18 cellular contexts compared by ENCODE assay signal in genomic region chr2:37720533-37721218, GRCh38. TPM values are rescaled to one million over a fixed set of nuclear protein-coding genes. Genes with fewer than 3 reads are reported as not detected.
DNase-seq lines count a peak whose midpoint lies in the region; ATAC-seq and TF ChIP-seq lines count a peak whose summit lies in the region.
"Had no signal": no experiment of that assay in that cellular context is flagged by ENCODE, and none has a peak within 500 bp of the region (broad histone marks: within the 10 kb centered on the region; RNA-seq: fewer than 3 reads in every experiment).

No MANE protein-coding gene starts in this region.

- no peaks in the 10 kb centered on the region for H3K27me3 ChIP-seq in ascending aorta
- H3K27me3 ChIP-seq: upper lobe of right lung had no signal

- peaks cover 28% of the 10 kb centered on the region for H3K36me3 Mint-ChIP-seq in HFFc6 (ENCODE audit: low read depth)
- H3K36me3 Mint-ChIP-seq in stimulated activated memory B cell treated with anti-CD40 and anti-IgM and Interleukin-4, amounts not matched to agents 10 μg/mL and 1 μg/mL and 100 μg/mL, for 72 hours: no peaks in the 10 kb centered on the region

- H3K4me1 Mint-ChIP-seq in HFFc6 (ENCODE audit: low read depth): peaks cover 25% of the 10 kb centered on the region
- peaks cover 6% of the 10 kb centered on the region for H3K4me1 Mint-ChIP-seq in stimulated activated memory B cell treated with anti-CD40 and anti-IgM and Interleukin-4, amounts not matched to agents 10 μg/mL and 1 μg/mL and 100 μg/mL, for 72 hours

- H3K4me3 ChIP-seq in AG09309 (ENCODE audit: control insufficient read depth, low read depth, low read length) (no peak overlapping the region), ascending aorta (no peak overlapping the region)
- H3K4me3 ChIP-seq: coronary artery, upper lobe of right lung had no signal

- peaks cover 14% of the 10 kb centered on the region for H3K9me3 Mint-ChIP-seq in HFFc6
- H3K9me3 Mint-ChIP-seq in stimulated activated memory B cell treated with anti-CD40 and anti-IgM and Interleukin-4, amounts not matched to agents 10 μg/mL and 1 μg/mL and 100 μg/mL, for 72 hours: peaks cover 2% of the 10 kb centered on the region

- peak overlapping the region; percentile 34 for H3K27ac Mint-ChIP-seq in HFFc6
- no peak overlapping the region for H3K27ac Mint-ChIP-seq in stimulated activated memory B cell treated with anti-CD40 and anti-IgM and Interleukin-4, amounts not matched to agents 10 μg/mL and 1 μg/mL and 100 μg/mL, for 72 hours

- no peaks in the 10 kb centered on the region for H3K9me3 ChIP-seq in ascending aorta
- H3K9me3 ChIP-seq: upper lobe of right lung had no signal

- ATAC-seq in GM18867 (IDR thresholded peaks at IDR 0.05; ENCODE audit: unreplicated experiment): no peak
- no peak for ATAC-seq in GM21786 (IDR thresholded peaks at IDR 0.05; ENCODE audit: unreplicated experiment)
- ATAC-seq in stimulated activated memory B cell treated with anti-CD40 and anti-IgM and Interleukin-4, amounts not matched to agents 10 μg/mL and 1 μg/mL and 100 μg/mL, for 72 hours: no peak
- ATAC-seq: activated CD4-positive, CD25-positive, alpha-beta regulatory T cell treated with anti-CD3 and anti-CD28 coated beads, Interleukin-2, amount 50 U/mL, for 24 hours; upper lobe of right lung had no signal

- DNase-seq in AG09309 (ENCODE audit: low read depth): peak; percentile 81
- DNase-seq in HFFc6: peak; percentile 26
- peak in 1 of 2 donors; percentile 77 for DNase-seq in ascending aorta (ENCODE audit: low spot score in 2 of 2)
- DNase-seq in germinal center (ENCODE audit: low spot score): peak; percentile 10
- DNase-seq in DMS53 (lab: John Stamatoyannopoulos, UW): no peak
- DNase-seq: activated gamma-delta T cell treated with Interleukin-2 at 50 U/mL for 16 hours, anterior cingulate cortex, Calu3, erythroblast, NCI-H2107, occipital lobe, T-helper 1 cell, upper lobe of right lung had no signal

- H3K27me3 Mint-ChIP-seq in HFFc6 (ENCODE audit: insufficient read depth): no peaks in the 10 kb centered on the region
- H3K27me3 Mint-ChIP-seq in stimulated activated memory B cell treated with anti-CD40 and anti-IgM and Interleukin-4, amounts not matched to agents 10 μg/mL and 1 μg/mL and 100 μg/mL, for 72 hours: no peaks in the 10 kb centered on the region

- TF ChIP-seq CTCF in AG09309 (IDR thresholded peaks at IDR 0.05; ENCODE audit: control insufficient read depth, insufficient read depth, low read depth, low read length, missing control alignments): no peak
- TF ChIP-seq CTCF in HFFc6 (IDR thresholded peaks at IDR 0.05): no peak
- TF ChIP-seq CTCF in ascending aorta (IDR thresholded peaks at IDR 0.05): no peak

- peak overlapping the region; percentile 79 to 87 for H3K27ac ChIP-seq in ascending aorta
- H3K27ac ChIP-seq: coronary artery, upper lobe of right lung had no signal

- H3K4me3 Mint-ChIP-seq in HFFc6: peak overlapping the region; percentile 10
- no peak overlapping the region for H3K4me3 Mint-ChIP-seq in stimulated activated memory B cell treated with anti-CD40 and anti-IgM and Interleukin-4, amounts not matched to agents 10 μg/mL and 1 μg/mL and 100 μg/mL, for 72 hours

- intact Hi-C loops in ascending aorta (cut with DNase I): loop anchor here (2.0 to 5.0 kb wide), 2 partner anchors 22 to 57 kb away; no protein-coding TSS in a partner anchor

- H3K4me1 ChIP-seq in ascending aorta: peaks cover 0 to 12% of the 10 kb centered on the region in 2 donors
- H3K4me1 ChIP-seq: upper lobe of right lung had no signal

- no peaks in the 10 kb centered on the region for H3K36me3 ChIP-seq in ascending aorta
- H3K36me3 ChIP-seq: upper lobe of right lung had no signal

RNA-seq across cellular contexts. Expression of gene CDC42EP3, which starts 49.2 kb away (rescaled TPM):
- total RNA-seq in HFFc6 (2021; fragmentation: NEBNext Ultra II Directional; extraction: Animal tissue kit (Norgen Biotek cat#: 25700)): 100 to 1,000 TPM; 159 to 248 (median 201) TPM
- total RNA-seq in ascending aorta: 65.5 TPM
